Comparison of ENCODE assay signal across 18 cellular contexts in the genomic region with DNA sequence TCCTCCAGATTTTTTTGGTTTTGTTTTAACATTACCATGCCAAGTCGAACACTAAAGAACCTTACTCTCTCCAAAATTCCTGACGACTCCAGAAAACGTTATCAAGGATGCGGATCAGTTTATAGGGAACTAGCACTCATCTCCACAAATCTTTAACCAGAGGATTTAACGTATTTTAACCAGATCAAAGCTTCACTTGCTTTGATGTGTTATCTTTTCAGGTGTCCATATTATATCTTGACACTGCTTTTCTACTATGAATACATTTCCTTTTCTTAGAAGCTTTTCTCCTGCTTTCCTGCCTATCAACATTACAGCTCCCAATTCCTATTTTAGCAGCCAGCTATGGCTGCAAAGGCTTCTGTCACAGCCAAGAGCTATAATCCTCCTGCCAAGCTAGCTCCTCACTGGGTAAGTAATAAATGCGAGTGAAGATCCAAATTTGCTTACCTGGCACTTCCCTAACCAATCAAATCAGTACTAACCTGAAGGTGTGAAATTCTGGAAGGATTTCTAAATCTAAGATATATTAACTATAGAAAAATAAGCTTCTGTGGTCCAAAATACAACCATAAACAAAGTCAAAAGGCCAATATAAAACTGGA.
DNase-seq lines count a peak whose midpoint lies in the region; ATAC-seq and TF ChIP-seq lines count a peak whose summit lies in the region.
"Had no signal": no experiment of that assay in that cellular context is flagged by ENCODE, and none has a peak within 500 bp of the region (broad histone marks: within the 10 kb centered on the region; RNA-seq: fewer than 3 reads in every experiment).

No MANE protein-coding gene starts in this region.

- H3K4me1 ChIP-seq in right atrium auricular region: peaks cover 0 to 23% of the 10 kb centered on the region in 2 donors

- TF ChIP-seq CTCF in right atrium auricular region (IDR thresholded peaks at IDR 0.05): no peak

- H3K4me3 ChIP-seq in right atrium auricular region: no peak overlapping the region
- H3K4me3 ChIP-seq: GM12878, GM23248 had no signal

- H3K36me3 ChIP-seq in right atrium auricular region: no peaks in the 10 kb centered on the region

- no peak for ATAC-seq in GM21526 (IDR thresholded peaks at IDR 0.05; ENCODE audit: low FRiP score, unreplicated experiment)

- H3K9me3 ChIP-seq in right atrium auricular region: no peaks in the 10 kb centered on the region

- DNase-seq in Ammon's horn (ENCODE audit: low spot score) (peak; percentile 13), right atrium auricular region (ENCODE audit: low spot score) (no peak), occipital lobe (lab: John Stamatoyannopoulos, UW) (peak; percentile 21), T-helper 1 cell (no peak), NCI-H774 (lab: John Stamatoyannopoulos, UW) (no peak), NCI-H82 treated with DMSO at 0.1 percent for 48 hours (lab: John Stamatoyannopoulos, UW; ENCODE audit: unreplicated experiment) (no peak)
- DNase-seq: AML-193; CD4-positive, alpha-beta T cell; DMS79; GM23248; Karpas-422; MM.1S; NCI-H1105 treated with DMSO at 0.1 percent for 48 hours; NCI-H187; NCI-H446 had no signal

- no peaks in the 10 kb centered on the region for H3K27me3 ChIP-seq in right atrium auricular region

- H3K27ac ChIP-seq in angular gyrus (ENCODE audit: low read depth, low read length) (peak overlapping the region; percentile 41), right atrium auricular region (peak overlapping the region; percentile 24 to 33)
- H3K27ac ChIP-seq: GM23248 had no signal

Comparison
In these comparisons a context has a peak if more than half of its experiments do, and no peak if none do; other contexts are left out.
1. DNase-seq: peak in Ammon's horn (single experiment) and occipital lobe (single experiment); none in right atrium auricular region (single experiment), T-helper 1 cell (0 of 5), NCI-H774 (single experiment) and NCI-H82 treated with DMSO at 0.1 percent for 48 hours (single experiment).